8 cellular contexts compared by ENCODE assay signal in genomic region chr1:154627247-154628121, GRCh38. TPM values are rescaled to one million over a fixed set of nuclear protein-coding genes. Genes with fewer than 3 reads are reported as not detected.
DNase-seq lines count a peak whose midpoint lies in the region; ATAC-seq and TF ChIP-seq lines count a peak whose summit lies in the region.

No MANE protein-coding gene starts in this region.

- H3K27ac ChIP-seq in OCI-LY3 (ENCODE audit: low read length): peak overlapping the region; percentile 60

- H3K79me2 ChIP-seq in OCI-LY3 (ENCODE audit: low read length): peaks cover 56% of the 10 kb centered on the region

- peak overlapping the region; percentile 92 for H3K9ac ChIP-seq in OCI-LY3 (ENCODE audit: low read length)

- H3K9me3 ChIP-seq in BE2C (0 out of 2 replicates have a peak, but pooled peaks cover 2% of the 10 kb centered on the region), OCI-LY3 (ENCODE audit: insufficient read depth, low read length) (no peaks in the 10 kb centered on the region)

- H2AFZ ChIP-seq in OCI-LY3 (ENCODE audit: low read depth, low read length): peak overlapping the region; percentile 97

- peak; percentile 91 for DNase-seq in BE2C
- DNase-seq in HuH-7.5 (ENCODE audit: low spot score): peak; percentile 78
- DNase-seq in activated T-cell treated with anti-CD3 and anti-CD28 coated beads for 1 hour (ENCODE audit: low read depth): peak; percentile 90
- DNase-seq in epidermal melanocyte (ENCODE audit: insufficient read length, low spot score): peak; percentile 77
- DNase-seq in midbrain (lab: John Stamatoyannopoulos, UW): peak; percentile 87
- peak; percentile 89 for DNase-seq in stimulated activated CD8-positive, alpha-beta memory T cell treated with anti-CD3 and anti-CD28 coated beads, Interleukin-15, amount 100 ng/mL, for 24 hours (ENCODE audit: low read depth)

- no peaks in the 10 kb centered on the region; the same call in 1 of the 2 replicates for H3K27me3 ChIP-seq in BE2C
- no peaks in the 10 kb centered on the region; the same call in 1 of the 2 replicates for H3K27me3 ChIP-seq in OCI-LY3 (ENCODE audit: low read depth, low read length)

- H3K4me1 ChIP-seq in BE2C (peaks cover 4% of the 10 kb centered on the region; the same call in 1 of the 2 replicates), OCI-LY3 (ENCODE audit: low read length) (peaks cover 19% of the 10 kb centered on the region)

- peaks cover 34% of the 10 kb centered on the region for H4K20me1 ChIP-seq in OCI-LY3 (ENCODE audit: insufficient read depth, low read length)

- peak overlapping the region; percentile 81 for H3K4me3 ChIP-seq in BE2C (ENCODE audit: low read depth, low read length)
- peak overlapping the region; percentile 89 for H3K4me3 ChIP-seq in OCI-LY3 (ENCODE audit: low read length)

- peaks cover 22% of the 10 kb centered on the region; the same call in 1 of the 2 replicates for H3K36me3 ChIP-seq in BE2C
- H3K36me3 ChIP-seq in OCI-LY3 (replicated peaks; ENCODE audit: low read depth, low read length): peaks cover 15% of the 10 kb centered on the region

- ATAC-seq in GM19395 (IDR thresholded peaks at IDR 0.05; ENCODE audit: unreplicated experiment): peak; percentile 60

- TF ChIP-seq CTCF in BE2C (IDR thresholded peaks at IDR 0.05; ENCODE audit: low read depth, low read length) (no peak), OCI-LY3 (IDR thresholded peaks at IDR 0.05; ENCODE audit: low read depth, low read length) (peak; percentile 9; the same call in 1 of the 2 replicates)

- H3K4me2 ChIP-seq in OCI-LY3 (ENCODE audit: low read length): peak overlapping the region; percentile 96

RNA-seq across cellular contexts. Expression of gene ADAR, which starts 19.5 kb away (rescaled TPM):
- polyA plus RNA-seq in BE2C (2012; ENCODE audit: insufficient read depth, insufficient read length, low read depth): 147 TPM

RNA-seq across cellular contexts. Expression of gene CHRNB2, which starts 59.9 kb away (rescaled TPM):
- polyA plus RNA-seq in BE2C (2012; ENCODE audit: insufficient read depth, insufficient read length, low read depth): 62.7 TPM

Comparison
In these comparisons a context has a peak if more than half of its experiments do, and no peak if none do; other contexts are left out.
1. Peak in every context shown above with its lines: DNase-seq, ATAC-seq, H3K4me3 ChIP-seq and H3K27ac ChIP-seq.